ENCODE assay signal across 13 cellular contexts in the genomic region with DNA sequence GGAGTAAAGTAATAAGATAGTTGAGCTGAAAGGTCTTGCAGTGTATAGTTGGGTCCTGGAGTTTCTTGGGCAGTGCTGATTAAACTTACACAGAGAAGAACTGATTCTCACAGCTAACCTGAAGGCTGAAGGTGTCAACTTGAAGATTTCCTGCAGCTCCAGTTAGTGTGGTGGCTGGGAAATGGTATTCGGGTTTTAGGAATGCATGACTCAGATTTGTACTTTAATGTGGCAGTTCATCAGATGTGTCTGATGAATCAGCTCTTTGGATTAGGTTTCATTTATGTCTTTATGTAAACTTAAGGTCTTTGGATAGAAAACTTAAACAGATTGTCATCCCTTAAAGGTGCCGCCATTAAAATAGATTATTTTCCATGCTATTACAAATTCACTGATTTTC.
A peak's percentile ranks its signal among the peaks of the same experiment; 100 is the strongest.
DNase-seq lines count a peak whose midpoint lies in the region; ATAC-seq and TF ChIP-seq lines count a peak whose summit lies in the region.
"Had no signal": no experiment of that assay in that cellular context is flagged by ENCODE, and none has a peak within 500 bp of the region (broad histone marks: within the 10 kb centered on the region; RNA-seq: fewer than 3 reads in every experiment).

No MANE protein-coding gene starts in this region.

- no peaks in the 10 kb centered on the region for H3K9me2 ChIP-seq in HCT116 (ENCODE audit: insufficient read depth)
- no peaks in the 10 kb centered on the region for H3K9me2 ChIP-seq in Karpas-422 (replicated peaks; ENCODE audit: insufficient read depth, low read length)

- H3K79me2 ChIP-seq in HCT116 (ENCODE audit: insufficient read depth, low read length) (no peaks in the 10 kb centered on the region), fibroblast of lung (ENCODE audit: control insufficient read depth, insufficient read depth, low read length) (no peaks in the 10 kb centered on the region), Karpas-422 (ENCODE audit: low read length) (no peaks in the 10 kb centered on the region)

- no peak; the same call in 1 of the 2 replicates for TF ChIP-seq RAD21 in HCT116 (IDR thresholded peaks at IDR 0.05; ENCODE audit: low read depth)

- no peak overlapping the region for H3K9ac ChIP-seq in HCT116 (ENCODE audit: low read length)
- no peak overlapping the region for H3K9ac ChIP-seq in fibroblast of lung (ENCODE audit: insufficient read depth, low read length)
- H3K9ac ChIP-seq in Karpas-422 (ENCODE audit: low read length), result no peak overlapping the region

- ATAC-seq in HCT116, result peak; percentile 85
- ATAC-seq in RWPE2 (ENCODE audit: low read depth), result peak; percentile 86
- ATAC-seq in GM21619 (IDR thresholded peaks at IDR 0.05; ENCODE audit: unreplicated experiment), result no peak
- ATAC-seq: activated CD8-positive, alpha-beta T cell treated with anti-CD3 and anti-CD28 coated beads for 36 hours; pancreas had no signal

- POLR2A ChIA-PET in HCT116 (lab: Charles Lee), result no interaction called here

- CTCF ChIA-PET in HCT116 (lab: Charles Lee), result no interaction called here

- TF ChIP-seq CTCF in HCT116 (IDR thresholded peaks at IDR 0.05 in 2 of 3, conservative IDR thresholded peaks at IDR 0.05 in 1 of 3; ENCODE audit: borderline replicate concordance in 1 of 3, insufficient read depth in 1 of 3, low read depth in 2 of 3, low read length in 2 of 3), result no peak
- TF ChIP-seq CTCF in RWPE2 (IDR thresholded peaks at IDR 0.05; ENCODE audit: poor library complexity, severe bottlenecking), result no peak
- no peak for TF ChIP-seq CTCF in fibroblast of lung (conservative IDR thresholded peaks at IDR 0.05 in 1 of 2, IDR thresholded peaks at IDR 0.05 in 1 of 2; ENCODE audit: low read depth in 1 of 2, low read length in 2 of 2)

- H3K4me3 ChIP-seq in HCT116 (replicated peaks in 1 of 2; ENCODE audit: low read depth in 1 of 2, low read length in 2 of 2) (no peak overlapping the region), RWPE2 (ENCODE audit: severe bottlenecking) (no peak overlapping the region), fibroblast of lung (replicated peaks in 1 of 4; ENCODE audit: control extremely low read depth in 1 of 4, insufficient read depth in 1 of 4, low read depth in 3 of 4, low read length in 4 of 4) (no peak overlapping the region), Karpas-422 (ENCODE audit: low read length) (no peak overlapping the region)
- H3K4me3 ChIP-seq: pancreas had no signal

- H4K20me1 ChIP-seq in HCT116 (ENCODE audit: insufficient read depth) (no peaks in the 10 kb centered on the region; the same call in 1 of the 2 replicates), fibroblast of lung (ENCODE audit: control insufficient read depth, extremely low read depth, insufficient read depth, low read length) (no peaks in the 10 kb centered on the region), Karpas-422 (ENCODE audit: insufficient read depth, low read depth, low read length) (no peaks in the 10 kb centered on the region)

- no peak for TF ChIP-seq POLR2A in HCT116 (IDR thresholded peaks at IDR 0.05; ENCODE audit: borderline replicate concordance, extremely low read depth, insufficient read depth, insufficient read length)

- peaks cover 13 to 17% of the 10 kb centered on the region in 2 experiments; a peak in 3 of 4 replicates for H3K4me1 ChIP-seq in HCT116 (ENCODE audit: control insufficient read depth in 1 of 2, insufficient read depth in 2 of 2, low read length in 2 of 2)
- no peaks in the 10 kb centered on the region for H3K4me1 ChIP-seq in RWPE2 (ENCODE audit: insufficient read depth, poor library complexity, severe bottlenecking)
- no peaks in the 10 kb centered on the region for H3K4me1 ChIP-seq in fibroblast of lung (ENCODE audit: control insufficient read depth, extremely low read depth, insufficient read depth, low read length)
- no peaks in the 10 kb centered on the region for H3K4me1 ChIP-seq in Karpas-422 (ENCODE audit: low read length)
- H3K4me1 ChIP-seq: pancreas had no signal

- H3K27me3 ChIP-seq in HCT116 (ENCODE audit: insufficient read depth, low read length) (no peaks in the 10 kb centered on the region), RWPE2 (ENCODE audit: insufficient read depth, poor library complexity, severe bottlenecking) (no peaks in the 10 kb centered on the region), fibroblast of lung (ENCODE audit: control insufficient read depth, insufficient read depth, low read length) (no peaks in the 10 kb centered on the region), Karpas-422 (ENCODE audit: low read length) (no peaks in the 10 kb centered on the region)
- H3K27me3 ChIP-seq: pancreas had no signal

- RAD21 ChIA-PET in HCT116 (lab: Charles Lee; ENCODE audit: low non-redundant PET in 1 of 2, low total read pairs in 2 of 2, uncharacterized antibody in 2 of 2, unreplicated experiment in 2 of 2), result no interaction called here

- H2AFZ ChIP-seq in HCT116 (ENCODE audit: low read depth, low read length, poor library complexity, severe bottlenecking) (no peak overlapping the region), fibroblast of lung (ENCODE audit: low read length) (no peak overlapping the region), Karpas-422 (ENCODE audit: low read length) (no peak overlapping the region)

- intact Hi-C loops in HCT116 (cut with micrococcal nuclease), result no loop called here

- peak overlapping the region; percentile 50 for H3K4me2 ChIP-seq in HCT116 (ENCODE audit: low read length)
- no peak overlapping the region for H3K4me2 ChIP-seq in fibroblast of lung (ENCODE audit: extremely low read depth, insufficient read depth, low read length)
- no peak overlapping the region for H3K4me2 ChIP-seq in Karpas-422 (ENCODE audit: low read depth, low read length, poor library complexity, severe bottlenecking)

- BruUV-seq in HCT116 (replicated peaks; lab: Mats Ljungman, UMichigan), result no TSS peak

- no peaks in the 10 kb centered on the region for H3K36me3 ChIP-seq in HCT116 (ENCODE audit: control insufficient read depth in 1 of 2, insufficient read depth in 2 of 2, low read length in 2 of 2)
- H3K36me3 ChIP-seq in RWPE2 (ENCODE audit: low read depth), result no peaks in the 10 kb centered on the region
- no peaks in the 10 kb centered on the region for H3K36me3 ChIP-seq in fibroblast of lung (ENCODE audit: control insufficient read depth, insufficient read depth, low read length)
- no peaks in the 10 kb centered on the region for H3K36me3 ChIP-seq in Karpas-422 (ENCODE audit: insufficient read depth, low read length)
- H3K36me3 ChIP-seq: pancreas had no signal

- peak; percentile 65 for DNase-seq in HCT116 (ENCODE audit: low read depth, low spot score)
- DNase-seq in RWPE2 (ENCODE audit: low spot score), result no peak
- peak; percentile 80 to 86 for DNase-seq in fibroblast of lung (ENCODE audit: low read depth in 2 of 2)
- DNase-seq in stromal cell of bone marrow (ENCODE audit: low read depth), result peak; percentile 8
- no peak for DNase-seq in Karpas-422
- no peak for DNase-seq in dedifferentiated amniotic fluid mesenchymal stem cell (ENCODE audit: extremely low spot score)
- DNase-seq: activated CD8-positive, alpha-beta T cell treated with anti-CD3 and anti-CD28 coated beads for 36 hours; KBM-7; NCI-H1694; NCI-H69; pancreas; SHP77 treated with DMSO at 0.1 percent for 48 hours had no signal

- H3K27ac ChIP-seq in HCT116 (ENCODE audit: low read depth, low read length) (no peak overlapping the region), RWPE2 (ENCODE audit: poor library complexity, severe bottlenecking) (no peak overlapping the region), fibroblast of lung (ENCODE audit: insufficient read depth, low read length) (no peak overlapping the region), Karpas-422 (ENCODE audit: low read length) (no peak overlapping the region)
- H3K27ac ChIP-seq: pancreas had no signal

- H3K9me3 ChIP-seq in HCT116 (ENCODE audit: control insufficient read depth in 1 of 2, insufficient read depth in 1 of 2, low read depth in 1 of 2, low read length in 2 of 2), result no peaks in the 10 kb centered on the region
- no peaks in the 10 kb centered on the region for H3K9me3 ChIP-seq in RWPE2 (ENCODE audit: severe bottlenecking)
- no peaks in the 10 kb centered on the region for H3K9me3 ChIP-seq in fibroblast of lung (ENCODE audit: control insufficient read depth, insufficient read depth, low read depth, low read length)
- peaks cover 43% of the 10 kb centered on the region for H3K9me3 ChIP-seq in Karpas-422 (ENCODE audit: low read length)
- H3K9me3 ChIP-seq: pancreas had no signal

TF ChIP-seq in HCT116, 20 proteins besides CTCF, POLR2A, EP300 and RAD21 (continues in another document):
- TF ChIP-seq, protein P1, sequence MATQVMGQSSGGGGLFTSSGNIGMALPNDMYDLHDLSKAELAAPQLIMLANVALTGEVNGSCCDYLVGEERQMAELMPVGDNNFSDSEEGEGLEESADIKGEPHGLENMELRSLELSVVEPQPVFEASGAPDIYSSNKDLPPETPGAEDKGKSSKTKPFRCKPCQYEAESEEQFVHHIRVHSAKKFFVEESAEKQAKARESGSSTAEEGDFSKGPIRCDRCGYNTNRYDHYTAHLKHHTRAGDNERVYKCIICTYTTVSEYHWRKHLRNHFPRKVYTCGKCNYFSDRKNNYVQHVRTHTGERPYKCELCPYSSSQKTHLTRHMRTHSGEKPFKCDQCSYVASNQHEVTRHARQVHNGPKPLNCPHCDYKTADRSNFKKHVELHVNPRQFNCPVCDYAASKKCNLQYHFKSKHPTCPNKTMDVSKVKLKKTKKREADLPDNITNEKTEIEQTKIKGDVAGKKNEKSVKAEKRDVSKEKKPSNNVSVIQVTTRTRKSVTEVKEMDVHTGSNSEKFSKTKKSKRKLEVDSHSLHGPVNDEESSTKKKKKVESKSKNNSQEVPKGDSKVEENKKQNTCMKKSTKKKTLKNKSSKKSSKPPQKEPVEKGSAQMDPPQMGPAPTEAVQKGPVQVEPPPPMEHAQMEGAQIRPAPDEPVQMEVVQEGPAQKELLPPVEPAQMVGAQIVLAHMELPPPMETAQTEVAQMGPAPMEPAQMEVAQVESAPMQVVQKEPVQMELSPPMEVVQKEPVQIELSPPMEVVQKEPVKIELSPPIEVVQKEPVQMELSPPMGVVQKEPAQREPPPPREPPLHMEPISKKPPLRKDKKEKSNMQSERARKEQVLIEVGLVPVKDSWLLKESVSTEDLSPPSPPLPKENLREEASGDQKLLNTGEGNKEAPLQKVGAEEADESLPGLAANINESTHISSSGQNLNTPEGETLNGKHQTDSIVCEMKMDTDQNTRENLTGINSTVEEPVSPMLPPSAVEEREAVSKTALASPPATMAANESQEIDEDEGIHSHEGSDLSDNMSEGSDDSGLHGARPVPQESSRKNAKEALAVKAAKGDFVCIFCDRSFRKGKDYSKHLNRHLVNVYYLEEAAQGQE (IDR thresholded peaks at IDR 0.05; ENCODE audit: low read depth), result no peak
- TF ChIP-seq ZFX (IDR thresholded peaks at IDR 0.05) (no peak), FOSL1 (IDR thresholded peaks at IDR 0.05; ENCODE audit: low read depth) (peak; percentile 90), EZH2 (IDR thresholded peaks at IDR 0.05) (no peak), EGR1 (IDR thresholded peaks at IDR 0.05; ENCODE audit: low read depth) (no peak)
- TF ChIP-seq, protein P2, sequence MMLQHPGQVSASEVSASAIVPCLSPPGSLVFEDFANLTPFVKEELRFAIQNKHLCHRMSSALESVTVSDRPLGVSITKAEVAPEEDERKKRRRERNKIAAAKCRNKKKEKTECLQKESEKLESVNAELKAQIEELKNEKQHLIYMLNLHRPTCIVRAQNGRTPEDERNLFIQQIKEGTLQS (IDR thresholded peaks at IDR 0.05), result 0 out of 2 replicates have a peak, but pooled peaks have one; percentile 20

Comparison
In these comparisons a context has a peak if more than half of its experiments do, and no peak if none do; other contexts are left out.
1. DNase-seq: peak in HCT116 (single experiment), fibroblast of lung (2 of 2) and stromal cell of bone marrow (single experiment); none in RWPE2 (single experiment), Karpas-422 (single experiment) and dedifferentiated amniotic fluid mesenchymal stem cell (single experiment).